In genomic region chr19:46380690-46381089, GRCh38 we compare ENCODE assay signal across 23 cellular contexts. TPM values are rescaled to one million over a fixed set of nuclear protein-coding genes. Genes with fewer than 3 reads are reported as not detected.
DNase-seq lines count a peak whose midpoint lies in the region; ATAC-seq and TF ChIP-seq lines count a peak whose summit lies in the region.
"Had no signal": no experiment of that assay in that cellular context is flagged by ENCODE, and none has a peak within 500 bp of the region (broad histone marks: within the 10 kb centered on the region; RNA-seq: fewer than 3 reads in every experiment).

No MANE protein-coding gene starts in this region.

- peak overlapping the region; percentile 56 for H3K27ac Mint-ChIP-seq in stimulated activated naive CD8-positive, alpha-beta T cell treated with anti-CD3 and anti-CD28 coated beads, Interleukin-15, Interleukin-2, amounts not matched to agents 100 ng/mL and 50 ng/mL, for 24 hours
- no peak overlapping the region for H3K27ac Mint-ChIP-seq in stimulated activated naive CD8-positive, alpha-beta T cell treated with anti-CD3 and anti-CD28 coated beads, Interleukin-15, amount 100 ng/mL, for 72 hours
- peak overlapping the region; percentile 38 for H3K27ac Mint-ChIP-seq in chondrocyte (ENCODE audit: unreplicated experiment)
- H3K27ac Mint-ChIP-seq: CD4-positive, CD25-positive, alpha-beta regulatory T cell had no signal

- no peak overlapping the region for H3K4me3 ChIP-seq in gastrocnemius medialis
- H3K4me3 ChIP-seq in uterus, result no peak overlapping the region
- H3K4me3 ChIP-seq: PC-9 had no signal

- H3K4me1 Mint-ChIP-seq in stimulated activated naive CD8-positive, alpha-beta T cell treated with anti-CD3 and anti-CD28 coated beads, Interleukin-15, Interleukin-2, amounts not matched to agents 100 ng/mL and 50 ng/mL, for 24 hours (ENCODE audit: low read depth), result no peaks in the 10 kb centered on the region
- H3K4me1 Mint-ChIP-seq in stimulated activated naive CD8-positive, alpha-beta T cell treated with anti-CD3 and anti-CD28 coated beads, Interleukin-15, amount 100 ng/mL, for 72 hours, result no peaks in the 10 kb centered on the region
- H3K4me1 Mint-ChIP-seq in chondrocyte (ENCODE audit: low read depth), result peaks cover 53% of the 10 kb centered on the region

- peaks cover 0 to 57% of the 10 kb centered on the region in 2 donors for H3K36me3 ChIP-seq in gastrocnemius medialis
- H3K36me3 ChIP-seq in uterus, result no peaks in the 10 kb centered on the region

- no peaks in the 10 kb centered on the region for H3K27me3 ChIP-seq in gastrocnemius medialis
- H3K27me3 ChIP-seq in uterus, result no peaks in the 10 kb centered on the region
- H3K27me3 ChIP-seq: BE2C had no signal

- no peak for ATAC-seq in stimulated activated naive CD8-positive, alpha-beta T cell treated with anti-CD3 and anti-CD28 coated beads, Interleukin-15, amount 100 ng/mL, for 72 hours
- ATAC-seq in gastrocnemius medialis (no peak), omental fat pad (ENCODE audit: low FRiP score) (no peak)

- H3K27me3 Mint-ChIP-seq in stimulated activated naive CD8-positive, alpha-beta T cell treated with anti-CD3 and anti-CD28 coated beads, Interleukin-15, Interleukin-2, amounts not matched to agents 100 ng/mL and 50 ng/mL, for 24 hours, result no peaks in the 10 kb centered on the region
- H3K27me3 Mint-ChIP-seq in stimulated activated naive CD8-positive, alpha-beta T cell treated with anti-CD3 and anti-CD28 coated beads, Interleukin-15, amount 100 ng/mL, for 72 hours, result no peaks in the 10 kb centered on the region
- H3K27me3 Mint-ChIP-seq in chondrocyte (ENCODE audit: low read depth), result no peaks in the 10 kb centered on the region
- H3K27me3 Mint-ChIP-seq: CD4-positive, CD25-positive, alpha-beta regulatory T cell had no signal

- in situ Hi-C loops in gastrocnemius medialis (cut with MboI; ENCODE audit: low sequenced_read_pairs in 4 of 4), result no loop called here

- TF ChIP-seq CTCF in chondrocyte (IDR thresholded peaks at IDR 0.05) (no peak), gastrocnemius medialis (IDR thresholded peaks at IDR 0.05 in 4 of 5, conservative IDR thresholded peaks at IDR 0.05 in 1 of 5) (no peak), uterus (IDR thresholded peaks at IDR 0.05) (no peak), omental fat pad (IDR thresholded peaks at IDR 0.05) (no peak)

- H3K9me3 ChIP-seq in gastrocnemius medialis, result no peaks in the 10 kb centered on the region
- H3K9me3 ChIP-seq in uterus, result no peaks in the 10 kb centered on the region
- H3K9me3 ChIP-seq: BE2C had no signal

- no peak overlapping the region for H3K4me3 Mint-ChIP-seq in stimulated activated naive CD8-positive, alpha-beta T cell treated with anti-CD3 and anti-CD28 coated beads, Interleukin-15, Interleukin-2, amounts not matched to agents 100 ng/mL and 50 ng/mL, for 24 hours
- H3K4me3 Mint-ChIP-seq in stimulated activated naive CD8-positive, alpha-beta T cell treated with anti-CD3 and anti-CD28 coated beads, Interleukin-15, amount 100 ng/mL, for 72 hours, result no peak overlapping the region
- H3K4me3 Mint-ChIP-seq in chondrocyte (ENCODE audit: unreplicated experiment), result no peak overlapping the region
- H3K4me3 Mint-ChIP-seq: CD4-positive, CD25-positive, alpha-beta regulatory T cell had no signal

- intact Hi-C loops in gastrocnemius medialis (cut with DNase I; ENCODE audit: low total_unique reads) (no loop called here), uterus (cut with DNase I; ENCODE audit: low total_unique reads) (no loop called here)

- H3K9me3 Mint-ChIP-seq in stimulated activated naive CD8-positive, alpha-beta T cell treated with anti-CD3 and anti-CD28 coated beads, Interleukin-15, Interleukin-2, amounts not matched to agents 100 ng/mL and 50 ng/mL, for 24 hours, result no peaks in the 10 kb centered on the region
- H3K9me3 Mint-ChIP-seq in stimulated activated naive CD8-positive, alpha-beta T cell treated with anti-CD3 and anti-CD28 coated beads, Interleukin-15, amount 100 ng/mL, for 72 hours, result no peaks in the 10 kb centered on the region
- H3K9me3 Mint-ChIP-seq in chondrocyte (ENCODE audit: low read depth), result no peaks in the 10 kb centered on the region
- H3K9me3 Mint-ChIP-seq: CD4-positive, CD25-positive, alpha-beta regulatory T cell had no signal

- TF ChIP-seq POLR2A in gastrocnemius medialis (IDR thresholded peaks at IDR 0.05), result no peak
- TF ChIP-seq POLR2A in uterus (IDR thresholded peaks at IDR 0.05), result no peak

- H3K4me1 ChIP-seq in gastrocnemius medialis, result peaks cover 36 to 37% of the 10 kb centered on the region in 2 donors
- H3K4me1 ChIP-seq in uterus, result peaks cover 0 to 7% of the 10 kb centered on the region in 2 donors
- H3K4me1 ChIP-seq: BE2C had no signal

- H3K36me3 Mint-ChIP-seq in stimulated activated naive CD8-positive, alpha-beta T cell treated with anti-CD3 and anti-CD28 coated beads, Interleukin-15, Interleukin-2, amounts not matched to agents 100 ng/mL and 50 ng/mL, for 24 hours (ENCODE audit: low read depth), result peaks cover 78% of the 10 kb centered on the region
- H3K36me3 Mint-ChIP-seq in chondrocyte (ENCODE audit: low read depth), result peaks cover 47% of the 10 kb centered on the region

- no peak for DNase-seq in stimulated activated naive CD8-positive, alpha-beta T cell treated with anti-CD3 and anti-CD28 coated beads, Interleukin-15, amount 100 ng/mL, for 72 hours
- no peak for DNase-seq in chondrocyte (ENCODE audit: low spot score)
- DNase-seq in gastrocnemius medialis, result no peak
- no peak for DNase-seq in uterus
- no peak for DNase-seq in omental fat pad (ENCODE audit: low spot score)
- no peak for DNase-seq in stimulated activated CD4-positive, alpha-beta T cell treated with anti-CD3 and anti-CD28 coated beads, Interleukin-15, amount 100 ng/mL, for 24 hours
- DNase-seq in ecto neural progenitor cell (ENCODE audit: low spot score), result no peak
- DNase-seq: BE2C; CD4-positive, CD25-positive, alpha-beta regulatory T cell; DMS79 treated with DMSO at 0.1 percent for 48 hours; IMR-90; NCI-H1105; NCI-H146; NCI-H2029 treated with DMSO at 0.1 percent for 48 hours; NCI-H226; NCI-H510A treated with DMSO at 0.1 percent for 48 hours; NCI-H748 treated with DMSO at 0.1 percent for 48 hours; PC-9; SIG-M5 had no signal

- peak overlapping the region; percentile 53 to 73 (median 70) for H3K27ac ChIP-seq in gastrocnemius medialis
- H3K27ac ChIP-seq in uterus, result peak overlapping the region in 1 of 2 donors; percentile 7
- H3K27ac ChIP-seq: KMS-11, PC-9, RWPE1 had no signal

RNA-seq across cellular contexts. Expression of gene CCDC8, which starts 32.7 kb away (rescaled TPM):
- 39.3 to 53.2 TPM (median 39.5 TPM) in 3 replicates for total RNA-seq in chondrocyte
- total RNA-seq in gastrocnemius medialis, result 1 to 10 TPM in 1 of 4 donors, under 1 TPM in 3; 0.46 to 1.6 (median 0.75) TPM
- 10 to 100 TPM in 2 of 4 donors, 1 to 10 TPM in 2; 7.2 to 89.1 (median 26.2) TPM for total RNA-seq in uterus
- 1 to 10 TPM; 1.7 to 7.1 (median 5.3) TPM for total RNA-seq in omental fat pad
- total RNA-seq: CD4-positive, CD25-positive, alpha-beta regulatory T cell; H4 had no signal

RNA-seq across cellular contexts. Expression of gene PPP5C, which starts 33.8 kb away (rescaled TPM):
- total RNA-seq in chondrocyte, result 62.5 to 90.6 TPM (median 62.6 TPM) in 3 replicates
- 10 to 100 TPM; 47.4 to 74.9 (median 62.8) TPM for total RNA-seq in gastrocnemius medialis
- 10 to 100 TPM; 26.1 to 92.3 (median 62.5) TPM for total RNA-seq in uterus
- 10 to 100 TPM; 43.2 to 63.8 (median 49.5) TPM for total RNA-seq in omental fat pad

RNA-seq across cellular contexts. Expression of gene PNMA8C, which starts 48.0 kb away (rescaled TPM):
- 0.10 to 0.27 TPM (median 0.20 TPM) in 3 replicates for total RNA-seq in chondrocyte
- not detected for total RNA-seq in gastrocnemius medialis
- 1 to 10 TPM in 1 of 4 donors, under 1 TPM in 2, not detected in 1; under 0.01 to 3.7 (median 0.73) TPM for total RNA-seq in uterus
- total RNA-seq in omental fat pad, result not detected
- total RNA-seq: CD4-positive, CD25-positive, alpha-beta regulatory T cell; H4; PC-9 had no signal

Comparison
In these comparisons a context has a peak if more than half of its experiments do, and no peak if none do; other contexts are left out.
1. H3K27ac Mint-ChIP-seq: peak in stimulated activated naive CD8-positive, alpha-beta T cell treated with anti-CD3 and anti-CD28 coated beads, Interleukin-15, Interleukin-2, amounts not matched to agents 100 ng/mL and 50 ng/mL, for 24 hours (single experiment) and chondrocyte (single experiment); none in stimulated activated naive CD8-positive, alpha-beta T cell treated with anti-CD3 and anti-CD28 coated beads, Interleukin-15, amount 100 ng/mL, for 72 hours (0 of 2).